Comparison of ENCODE assay signal across 1 cellular context in the genomic region with DNA sequence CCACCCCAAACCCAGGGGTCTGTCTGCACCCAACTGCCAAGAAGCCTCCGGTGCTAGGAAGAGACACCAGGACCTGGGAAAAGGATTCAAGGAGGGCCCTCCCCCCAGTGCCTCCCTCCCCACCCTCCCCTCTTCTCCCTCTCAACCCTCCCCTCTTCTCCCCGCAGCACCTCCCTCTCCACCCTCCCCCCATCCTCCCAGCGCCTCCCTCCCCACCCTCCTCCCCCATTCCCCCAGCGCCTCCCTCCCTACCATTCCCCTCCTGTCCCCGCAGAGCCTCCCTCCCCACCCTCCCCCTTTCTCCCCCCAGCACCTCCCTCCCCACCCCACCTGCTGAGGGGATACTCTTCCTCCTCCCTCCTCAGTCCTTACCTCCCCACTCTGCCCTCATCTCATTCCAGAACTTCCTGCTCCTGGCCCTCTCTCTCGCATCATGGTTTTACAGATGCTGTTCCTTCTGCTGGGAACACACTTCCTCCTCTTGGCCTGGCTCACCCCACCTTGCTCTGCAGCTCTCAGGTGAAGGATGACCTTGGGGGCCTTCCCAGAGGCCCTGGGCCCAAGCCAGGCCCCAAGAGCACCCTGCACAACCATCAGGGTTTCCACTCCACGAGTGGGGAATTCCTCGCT.
TF ChIP-seq lines count a peak whose summit lies in the region.

No MANE protein-coding gene starts in this region.

TF ChIP-seq in HEK293, 187 proteins besides CTCF, POLR2A, EP300 and RAD21:
- TF ChIP-seq PRDM1 (tag by site-specific recombination; IDR thresholded peaks at IDR 0.05) (no peak), ZNF600 (tag by site-specific recombination; IDR thresholded peaks at IDR 0.05) (0 out of 2 replicates have a peak, but pooled peaks have one; percentile 28), ZNF280D (tag by site-specific recombination; IDR thresholded peaks at IDR 0.05) (no peak), KLF17 (tag by site-specific recombination; IDR thresholded peaks at IDR 0.05) (peak; percentile 29; the same call in 1 of the 2 replicates)
